Comparison of ENCODE assay signal across 22 cellular contexts in genomic region chr10:12703141-12703540, GRCh38.
DNase-seq lines count a peak whose midpoint lies in the region; ATAC-seq and TF ChIP-seq lines count a peak whose summit lies in the region.
"Had no signal": no experiment of that assay in that cellular context is flagged by ENCODE, and none has a peak within 500 bp of the region (broad histone marks: within the 10 kb centered on the region; RNA-seq: fewer than 3 reads in every experiment).

No MANE protein-coding gene starts in this region.

- H3K4ac ChIP-seq in IMR-90 (ENCODE audit: low read depth, low read length) = peak overlapping the region; percentile 99

- peak overlapping the region; percentile 93 for H2BK20ac ChIP-seq in IMR-90 (ENCODE audit: low read depth, low read length)

- H3K9me3 ChIP-seq in IMR-90 (ENCODE audit: control insufficient read depth, insufficient read depth, low read length) (no peaks in the 10 kb centered on the region), ascending aorta (no peaks in the 10 kb centered on the region)

- intact Hi-C loops in IMR-90 (cut with micrococcal nuclease) (no loop called here), ascending aorta (cut with DNase I) (no loop called here)

- no peak overlapping the region for H3K56ac ChIP-seq in IMR-90 (ENCODE audit: extremely low read depth, insufficient read depth, low read length)

- peak overlapping the region; percentile 80 for H2AK9ac ChIP-seq in IMR-90 (replicated peaks; ENCODE audit: low read depth, low read length, poor library complexity)

- H3K79me1 ChIP-seq in IMR-90 (ENCODE audit: low read depth in 1 of 2, low read length in 2 of 2) = 0 out of 4 replicates have a peak, but pooled peaks cover 0 to 4% of the 10 kb centered on the region in 2 experiments

- H4K5ac ChIP-seq in IMR-90 (ENCODE audit: low read depth, low read length) = peak overlapping the region; percentile 74

- no peak overlapping the region for H3K9ac ChIP-seq in IMR-90 (ENCODE audit: low read depth, low read length)

- TF ChIP-seq RAD21 in IMR-90 (IDR thresholded peaks at IDR 0.05; ENCODE audit: low read length) = no peak

- DNase-seq in IMR-90 (no peak), ascending aorta (ENCODE audit: low spot score in 2 of 2) (no peak), kidney tubule cell (ENCODE audit: low spot score) (peak; percentile 68), COLO668 (lab: John Stamatoyannopoulos, UW; ENCODE audit: unreplicated experiment) (no peak), AG08395 (ENCODE audit: low spot score) (no peak)
- no peak for DNase-seq in activated CD4-positive, CD25-positive, alpha-beta regulatory T cell treated with anti-CD3 and anti-CD28 coated beads, Interleukin-2, amount 50 U/mL, for 72 hours
- DNase-seq: activated CD4-positive, alpha-beta T cell treated with anti-CD3 and anti-CD28 coated beads for 1 hour; activated naive CD4-positive, alpha-beta T cell treated with anti-CD3 and anti-CD28 coated beads, Interleukin-2, amount 50 U/mL, for 16 hours; C1 segment of cervical spinal cord; Calu3; caudate nucleus; dorsolateral prefrontal cortex; naive B cell; NCI-H1417 treated with DMSO at 0.1 percent for 48 hours; NCI-H2081 treated with DMSO at 0.1 percent for 48 hours; nucleus accumbens; Right ventricle myocardium superior; stimulated activated CD4-positive, alpha-beta T cell treated with anti-CD3 and anti-CD28 coated beads, Interleukin-4, amount 100 ng/mL, for 1 hour; stimulated activated naive B cell treated with anti-CD40 and anti-IgM and Interleukin-4, amounts not matched to agents 10 μg/mL and 1 μg/mL and 100 μg/mL, for 72 hours had no signal

- no peak for TF ChIP-seq CTCF in IMR-90 (conservative IDR thresholded peaks at IDR 0.05; ENCODE audit: low read depth, low read length)
- no peak for TF ChIP-seq CTCF in ascending aorta (IDR thresholded peaks at IDR 0.05)

- dilution Hi-C loops in IMR-90 (cut with HindIII; ENCODE audit: low sequenced_read_pairs, unreplicated experiment) = no loop called here

- H4K20me1 ChIP-seq in IMR-90 (ENCODE audit: insufficient read depth, low read length) = no peaks in the 10 kb centered on the region

- H2BK120ac ChIP-seq in IMR-90 (ENCODE audit: low read depth, low read length) = peak overlapping the region; percentile 98

- peak overlapping the region; percentile 94 for H3K14ac ChIP-seq in IMR-90 (replicated peaks; ENCODE audit: low read depth, low read length)

- H2AFZ ChIP-seq in ACC112 (ENCODE audit: low read length, unreplicated experiment) = no peak overlapping the region
- H2AFZ ChIP-seq in IMR-90 (replicated peaks; ENCODE audit: low read length, poor library complexity) = peak overlapping the region; percentile 60

- CTCF ChIA-PET in IMR-90 (lab: Yijun Ruan, JAX) = interaction anchor here (0.7 to 1.1 kb wide), 2 partner anchors 431 to 847 kb away, joined by 3 read pairs; no protein-coding TSS in a partner anchor

- no peak for ATAC-seq in IMR-90 (ENCODE audit: low read depth)
- no peak for ATAC-seq in GM21423 (IDR thresholded peaks at IDR 0.05; ENCODE audit: unreplicated experiment)
- ATAC-seq: K562; stimulated activated naive B cell treated with anti-CD40 and anti-IgM and Interleukin-4, amounts not matched to agents 10 μg/mL and 1 μg/mL and 100 μg/mL, for 72 hours had no signal

- peak overlapping the region; percentile 75; the same call in 1 of the 2 replicates for H3K23ac ChIP-seq in IMR-90 (ENCODE audit: low read depth, low read length)

- H3K18ac ChIP-seq in IMR-90 (ENCODE audit: low read depth, low read length) = peak overlapping the region; percentile 84

- H2AK5ac ChIP-seq in IMR-90 (ENCODE audit: low read depth, low read length) = peak overlapping the region; percentile 97

- no TSS peak for BruUV-seq in IMR-90 (replicated peaks; lab: Mats Ljungman, UMichigan)

- WGBS in IMR-90 (ENCODE audit: extremely low coverage in 2 of 2, insufficient read length in 1 of 2), 2 experiments = 82% methylated on average over 2 of the region's 6 CpGs; no CpG with 5 or more reads in 1 of the 2 experiments

- H3K27ac ChIP-seq in ACC112 (ENCODE audit: low read depth, low read length) (peak overlapping the region; percentile 71; the same call in 1 of the 2 replicates), IMR-90 (ENCODE audit: insufficient read depth, low read length) (peak overlapping the region; percentile 84), ascending aorta (peak overlapping the region; percentile 13 to 60)

- peak overlapping the region; percentile 79 to 91 for H4K8ac ChIP-seq in IMR-90 (ENCODE audit: low read depth in 2 of 2, low read length in 2 of 2)

- no peaks in the 10 kb centered on the region for H3K36me3 ChIP-seq in ACC112 (ENCODE audit: insufficient read depth, low read length)
- H3K36me3 ChIP-seq in IMR-90 (ENCODE audit: control insufficient read depth, insufficient read depth, low read length) = no peaks in the 10 kb centered on the region
- no peaks in the 10 kb centered on the region for H3K36me3 ChIP-seq in ascending aorta

- peak overlapping the region; percentile 94; the same call in 1 of the 3 replicates for H2BK15ac ChIP-seq in IMR-90 (ENCODE audit: low read depth, low read length)

- H3K4me3 ChIP-seq in ACC112 (ENCODE audit: low read depth, low read length) = no peak overlapping the region
- H3K4me3 ChIP-seq in IMR-90 (ENCODE audit: insufficient read depth, low read depth, low read length) = no peak overlapping the region
- no peak overlapping the region for H3K4me3 ChIP-seq in ascending aorta
- H3K4me3 ChIP-seq: dorsolateral prefrontal cortex, K562 had no signal

- H3K27me3 ChIP-seq in ACC112 (ENCODE audit: insufficient read depth, low read length) = no peaks in the 10 kb centered on the region
- no peaks in the 10 kb centered on the region for H3K27me3 ChIP-seq in IMR-90 (ENCODE audit: control insufficient read depth, insufficient read depth, low read length)
- no peaks in the 10 kb centered on the region for H3K27me3 ChIP-seq in ascending aorta
- H3K27me3 ChIP-seq: dorsolateral prefrontal cortex had no signal

- peaks cover 23% of the 10 kb centered on the region for H3K9me1 ChIP-seq in IMR-90 (ENCODE audit: insufficient read depth, low read length)

- H3K4me1 ChIP-seq in ACC112 (ENCODE audit: control insufficient read depth, insufficient read depth, low read length, unreplicated experiment) = peaks cover 52% of the 10 kb centered on the region
- H3K4me1 ChIP-seq in IMR-90 (ENCODE audit: control insufficient read depth, insufficient read depth, low read length) = peaks cover 33% of the 10 kb centered on the region
- peaks cover 11 to 31% of the 10 kb centered on the region in 2 donors for H3K4me1 ChIP-seq in ascending aorta

- peak overlapping the region; percentile 98 for H4K91ac ChIP-seq in IMR-90 (ENCODE audit: insufficient read depth, low read depth, low read length)

- TF ChIP-seq POLR2A in IMR-90 (IDR thresholded peaks at IDR 0.05; ENCODE audit: low read depth, low read length) = no peak

- POLR2A ChIA-PET in IMR-90 (lab: Charles Lee; ENCODE audit: unreplicated experiment) = no interaction called here

- no peaks in the 10 kb centered on the region for H3K79me2 ChIP-seq in ACC112 (ENCODE audit: control insufficient read depth, insufficient read depth, low read length, unreplicated experiment)

- H2BK5ac ChIP-seq in IMR-90 (ENCODE audit: low read depth, low read length, poor library complexity, severe bottlenecking) = peak overlapping the region; percentile 87

- in situ Hi-C loops in IMR-90 (cut with MboI; ENCODE audit: low sequenced_read_pairs) = loop anchor here (25.0 kb wide), 1 partner anchor 359 kb away; no protein-coding TSS in a partner anchor

- H3K4me2 ChIP-seq in IMR-90 (ENCODE audit: low read depth, low read length) = no peak overlapping the region

TF ChIP-seq in IMR-90, 13 proteins besides CTCF, POLR2A, EP300 and RAD21:
- TF ChIP-seq FOS (IDR thresholded peaks at IDR 0.05; ENCODE audit: low read depth, low read length) (no peak), BHLHE40 (IDR thresholded peaks at IDR 0.05; ENCODE audit: low read depth, low read length) (no peak), CHD1 (IDR thresholded peaks at IDR 0.05; ENCODE audit: low read depth, low read length) (no peak), USF2 (IDR thresholded peaks at IDR 0.05; ENCODE audit: low read depth, low read length) (no peak), MXI1 (IDR thresholded peaks at IDR 0.05; ENCODE audit: borderline replicate concordance, low read depth, low read length) (no peak), MAZ (IDR thresholded peaks at IDR 0.05; ENCODE audit: borderline replicate concordance, low read depth, low read length) (no peak), RCOR1 (IDR thresholded peaks at IDR 0.05; ENCODE audit: insufficient replicate concordance, low read length) (no peak), MAFK (IDR thresholded peaks at IDR 0.05; ENCODE audit: low read depth, low read length) (no peak), NFE2L2 (IDR thresholded peaks at IDR 0.05; ENCODE audit: low read depth, low read length) (no peak), ELK1 (IDR thresholded peaks at IDR 0.05; ENCODE audit: borderline replicate concordance, low read depth, low read length) (no peak), SMC3 (IDR thresholded peaks at IDR 0.05; ENCODE audit: low read depth, low read length) (no peak), CEBPB (IDR thresholded peaks at IDR 0.05; ENCODE audit: low read depth, low read length) (no peak), RFX5 (IDR thresholded peaks at IDR 0.05; ENCODE audit: low read depth, low read length) (no peak)
